29 cellular contexts compared by ENCODE assay signal in the genomic region with DNA sequence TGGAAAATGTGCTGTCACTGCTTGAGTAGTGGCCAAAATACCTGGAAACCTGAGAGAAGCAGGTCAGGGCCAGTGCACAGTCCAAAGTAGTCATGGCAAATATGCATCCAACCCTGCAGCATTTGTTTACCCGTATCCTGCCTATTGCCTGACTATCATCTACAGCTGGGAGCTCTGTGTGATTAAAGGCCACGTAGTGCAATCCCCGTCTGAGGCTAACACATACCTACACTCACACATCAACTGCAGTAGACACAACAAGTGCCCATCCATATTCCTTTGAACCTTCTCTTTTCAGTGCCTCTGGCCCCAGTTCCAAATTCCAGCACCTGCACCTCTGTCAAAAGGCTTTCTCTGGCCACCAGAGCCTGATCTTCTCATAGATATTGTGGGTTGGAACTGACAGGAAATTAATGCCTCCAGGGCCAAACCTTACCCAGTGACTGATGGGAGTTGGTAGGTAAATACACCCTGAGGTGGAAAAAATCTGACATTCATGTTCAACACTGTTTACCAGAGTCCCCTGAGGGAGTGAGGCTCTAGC.
"Had no signal": no experiment of that assay in that cellular context is flagged by ENCODE, and none has a peak within 500 bp of the region (broad histone marks: within the 10 kb centered on the region; RNA-seq: fewer than 3 reads in every experiment).

No MANE protein-coding gene starts in this region.

- H3K27ac ChIP-seq: adrenal gland, heart left ventricle, left ventricle myocardium inferior, neutrophil, prostate gland, sigmoid colon, suprapubic skin, tibial artery had no signal

- ATAC-seq: esophagus mucosa; heart left ventricle; stimulated activated naive B cell treated with anti-CD40 and anti-IgM and Interleukin-4, amounts not matched to agents 10 μg/mL and 1 μg/mL and 100 μg/mL, for 72 hours; T-helper 17 cell had no signal

- H3K27me3 ChIP-seq: adrenal gland, tibial artery had no signal

- H3K4me2 ChIP-seq: smooth muscle cell had no signal

- H3K36me3 ChIP-seq: adrenal gland, heart left ventricle, left ventricle myocardium inferior, neutrophil, prostate gland, sigmoid colon, suprapubic skin, tibial artery had no signal

- DNase-seq: activated CD4-positive, alpha-beta memory T cell treated with anti-CD3 and anti-CD28 coated beads for 36 hours; activated CD4-positive, alpha-beta T cell treated with anti-CD3 and anti-CD28 coated beads, Interleukin-2, amount 10 ng/mL, durations not matched to agents 24 days and 14 days; activated CD4-positive, CD25-positive, alpha-beta regulatory T cell treated with anti-CD3 and anti-CD28 coated beads, Interleukin-2, amount 50 U/mL, for 72 hours; activated CD8-positive, alpha-beta memory T cell treated with anti-CD3 and anti-CD28 coated beads, Interleukin-2, amount 50 U/mL, for 4 hours; activated effector memory CD4-positive, alpha-beta T cell treated with anti-CD3 and anti-CD28 coated beads, Interleukin-2, amount 50 U/mL, for 16 hours; activated naive CD4-positive, alpha-beta T cell treated with anti-CD3 and anti-CD28 coated beads for 36 hours; activated naive CD8-positive, alpha-beta T cell treated with anti-CD3 and anti-CD28 coated beads for 36 hours; activated T-cell treated with anti-CD3 and anti-CD28 coated beads, Interleukin-2, amount 50 U/mL, for 1 hour; adrenal gland; aorta; caudate nucleus; endodermal cell; foreskin fibroblast; heart left ventricle; left ventricle myocardium inferior; naive B cell; nephron progenitor cell; retina; sigmoid colon; stimulated activated CD4-positive, alpha-beta T cell treated with anti-CD3 and anti-CD28 coated beads, Interleukin-2, amount 100 ng/mL, for 24 hours; stimulated activated naive B cell treated with anti-CD40 and anti-IgM and Interleukin-4, amounts not matched to agents 10 μg/mL and 1 μg/mL and 100 μg/mL, for 72 hours; T-helper 17 cell; T1000; tibial artery had no signal

- H3K9me3 ChIP-seq: adrenal gland, heart left ventricle, left ventricle myocardium inferior, neutrophil, prostate gland, sigmoid colon, suprapubic skin, tibial artery had no signal

- H3K4me3 ChIP-seq: adrenal gland, heart left ventricle, left ventricle myocardium inferior, prostate gland, sigmoid colon, smooth muscle cell, suprapubic skin, tibial artery had no signal

- H3K4me1 ChIP-seq: adrenal gland, heart left ventricle, left ventricle myocardium inferior, prostate gland, sigmoid colon, suprapubic skin, tibial artery had no signal
